1 cellular context compared by ENCODE assay signal in the genomic region with DNA sequence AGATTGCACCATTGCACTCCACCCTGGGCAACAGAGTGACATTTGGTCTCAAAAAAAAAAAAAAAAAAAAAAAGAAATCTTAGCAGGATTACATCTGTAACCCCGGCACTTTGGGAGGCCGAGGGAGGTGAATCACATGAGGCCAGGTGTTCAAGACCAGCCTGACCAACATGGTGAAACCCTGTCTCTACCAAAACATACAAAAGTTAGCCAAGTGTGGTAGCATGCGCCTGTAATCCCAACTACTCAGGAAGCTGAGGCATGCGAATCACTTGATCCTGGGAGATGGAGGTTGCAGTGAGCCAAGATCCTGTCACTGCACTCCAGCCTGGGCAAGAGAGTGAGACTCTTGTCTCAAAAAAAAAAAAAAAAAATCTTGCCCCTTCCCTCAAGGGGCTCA.
TF ChIP-seq lines count a peak whose summit lies in the region.

No MANE protein-coding gene starts in this region.

TF ChIP-seq in K562, 482 proteins besides CTCF, POLR2A, EP300 and RAD21:
- TF ChIP-seq, protein P1, sequence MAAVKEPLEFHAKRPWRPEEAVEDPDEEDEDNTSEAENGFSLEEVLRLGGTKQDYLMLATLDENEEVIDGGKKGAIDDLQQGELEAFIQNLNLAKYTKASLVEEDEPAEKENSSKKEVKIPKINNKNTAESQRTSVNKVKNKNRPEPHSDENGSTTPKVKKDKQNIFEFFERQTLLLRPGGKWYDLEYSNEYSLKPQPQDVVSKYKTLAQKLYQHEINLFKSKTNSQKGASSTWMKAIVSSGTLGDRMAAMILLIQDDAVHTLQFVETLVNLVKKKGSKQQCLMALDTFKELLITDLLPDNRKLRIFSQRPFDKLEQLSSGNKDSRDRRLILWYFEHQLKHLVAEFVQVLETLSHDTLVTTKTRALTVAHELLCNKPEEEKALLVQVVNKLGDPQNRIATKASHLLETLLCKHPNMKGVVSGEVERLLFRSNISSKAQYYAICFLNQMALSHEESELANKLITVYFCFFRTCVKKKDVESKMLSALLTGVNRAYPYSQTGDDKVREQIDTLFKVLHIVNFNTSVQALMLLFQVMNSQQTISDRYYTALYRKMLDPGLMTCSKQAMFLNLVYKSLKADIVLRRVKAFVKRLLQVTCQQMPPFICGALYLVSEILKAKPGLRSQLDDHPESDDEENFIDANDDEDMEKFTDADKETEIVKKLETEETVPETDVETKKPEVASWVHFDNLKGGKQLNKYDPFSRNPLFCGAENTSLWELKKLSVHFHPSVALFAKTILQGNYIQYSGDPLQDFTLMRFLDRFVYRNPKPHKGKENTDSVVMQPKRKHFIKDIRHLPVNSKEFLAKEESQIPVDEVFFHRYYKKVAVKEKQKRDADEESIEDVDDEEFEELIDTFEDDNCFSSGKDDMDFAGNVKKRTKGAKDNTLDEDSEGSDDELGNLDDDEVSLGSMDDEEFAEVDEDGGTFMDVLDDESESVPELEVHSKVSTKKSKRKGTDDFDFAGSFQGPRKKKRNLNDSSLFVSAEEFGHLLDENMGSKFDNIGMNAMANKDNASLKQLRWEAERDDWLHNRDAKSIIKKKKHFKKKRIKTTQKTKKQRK (IDR thresholded peaks at IDR 0.05; ENCODE audit: borderline replicate concordance, low read depth, low read length) = no peak
- no peak for TF ChIP-seq ARID1B (IDR thresholded peaks at IDR 0.05)
- peak; percentile 6; the same call in 1 of the 2 replicates for TF ChIP-seq ZNF121 (CRISPR knock-in tag; conservative IDR thresholded peaks at IDR 0.05)
- no peak for TF ChIP-seq ZNF316 (IDR thresholded peaks at IDR 0.05)
- no peak for TF ChIP-seq HSF4 (CRISPR knock-in tag; IDR thresholded peaks at IDR 0.05; ENCODE audit: borderline replicate concordance)
